In genomic region chr17:4895121-4895520, GRCh38 we compare ENCODE assay signal across 18 cellular contexts. TPM values are rescaled to one million over a fixed set of nuclear protein-coding genes. Genes with fewer than 3 reads are reported as not detected.
DNase-seq lines count a peak whose midpoint lies in the region; ATAC-seq, FAIRE-seq and TF ChIP-seq lines count a peak whose summit lies in the region.
"Had no signal": no experiment of that assay in that cellular context is flagged by ENCODE, and none has a peak within 500 bp of the region (broad histone marks: within the 10 kb centered on the region; RNA-seq: fewer than 3 reads in every experiment).

No MANE protein-coding gene starts in this region.

- H3K36me3 Mint-ChIP-seq in stimulated activated effector memory CD8-positive, alpha-beta T cell treated with anti-CD3 and anti-CD28 coated beads, Interleukin-12 subunit alpha, Interleukin-12 subunit beta, amount 100 ng/mL, for 72 hours = peaks cover 77% of the 10 kb centered on the region
- peaks cover 71% of the 10 kb centered on the region for H3K36me3 Mint-ChIP-seq in CD4-positive, alpha-beta T cell (ENCODE audit: low read depth)

- in situ Hi-C loops in K562 (cut with MboI) = no loop called here

- no peaks in the 10 kb centered on the region for H3K9me3 Mint-ChIP-seq in stimulated activated effector memory CD8-positive, alpha-beta T cell treated with anti-CD3 and anti-CD28 coated beads, Interleukin-12 subunit alpha, Interleukin-12 subunit beta, amount 100 ng/mL, for 72 hours
- H3K9me3 Mint-ChIP-seq in CD4-positive, alpha-beta T cell = no peaks in the 10 kb centered on the region
- H3K9me3 Mint-ChIP-seq: GM23338, IgD-negative memory B cell had no signal

- H2AFZ ChIP-seq in K562 (ENCODE audit: low read depth, low read length) = no peak overlapping the region
- H2AFZ ChIP-seq: GM23338 had no signal

- CTCF ChIA-PET in K562 (lab: Yijun Ruan, JAX; ENCODE audit: low intra/inter-chr PET ratio) = no interaction called here
- CTCF ChIA-PET in CD4-positive, alpha-beta T cell (lab: Charles Lee) = interaction anchor here (1.2 kb wide), 1 partner anchor 105 kb away, joined by 4 read pairs; no protein-coding TSS in a partner anchor

- TF ChIP-seq RAD21 in K562 (CRISPR knock-in tag; conservative IDR thresholded peaks at IDR 0.05 in 1 of 2, IDR thresholded peaks at IDR 0.05 in 1 of 2) = no peak

- H3K27me3 ChIP-seq in right atrium auricular region (no peaks in the 10 kb centered on the region), K562 (ENCODE audit: control insufficient read depth in 2 of 2, insufficient read depth in 2 of 2, low read length in 2 of 2) (no peaks in the 10 kb centered on the region)
- no peaks in the 10 kb centered on the region for H3K27me3 ChIP-seq in CD4-positive, alpha-beta T cell (ENCODE audit: control insufficient read depth, insufficient read depth, low read length)

- H3K4me1 ChIP-seq in right atrium auricular region (peaks cover 0 to 19% of the 10 kb centered on the region in 2 donors), K562 (replicated peaks in 1 of 2; ENCODE audit: control insufficient read depth in 2 of 2, insufficient read depth in 2 of 2, low read length in 2 of 2) (peaks cover 0 to 19% of the 10 kb centered on the region in 2 experiments; a peak in 2 of 5 replicates)
- H3K4me1 ChIP-seq: HAP-1 had no signal

- TF ChIP-seq CTCF in right atrium auricular region (IDR thresholded peaks at IDR 0.05) (no peak), K562 (IDR thresholded peaks at IDR 0.05 in 2 of 3, conservative IDR thresholded peaks at IDR 0.05 in 1 of 3; ENCODE audit: insufficient read depth in 2 of 3, low read depth in 1 of 3, low read length in 3 of 3) (no peak)
- TF ChIP-seq CTCF in CD4-positive, alpha-beta T cell (IDR thresholded peaks at IDR 0.05) = no peak

- POLR2A ChIA-PET in K562 (lab: Yijun Ruan, JAX) = no interaction called here
- POLR2A ChIA-PET in CD4-positive, alpha-beta T cell (lab: Charles Lee) = no interaction called here

- no peaks in the 10 kb centered on the region for H4K20me1 ChIP-seq in K562 (replicated peaks; ENCODE audit: control insufficient read depth, insufficient read depth, low read length)
- H4K20me1 ChIP-seq: BLaER1 had no signal

- TF ChIP-seq POLR2A in K562 (conservative IDR thresholded peaks at IDR 0.05) = no peak

- H3K4me3 ChIP-seq in right atrium auricular region (no peak overlapping the region), K562 (no peak overlapping the region)
- H3K4me3 ChIP-seq: BLaER1, GM12878, GM23338, HAP-1 had no signal

- H3K79me2 ChIP-seq in K562 (ENCODE audit: control insufficient read depth, insufficient read depth, low read length) = no peaks in the 10 kb centered on the region

- H3K36me3 ChIP-seq in right atrium auricular region (peaks cover 67% of the 10 kb centered on the region), K562 (ENCODE audit: control insufficient read depth, insufficient read depth, low read length) (peaks cover 65% of the 10 kb centered on the region; the same call in 2 of the 3 replicates)

- intact Hi-C loops in Right ventricle myocardium superior (cut with DNase I) (no loop called here), K562 (cut with micrococcal nuclease) (no loop called here)
- intact Hi-C loops in CD4-positive, alpha-beta T cell (cut with DNase I, micrococcal nuclease) = no loop called here

- DNase-seq in Right ventricle myocardium superior (peak; percentile 36), right atrium auricular region (ENCODE audit: low spot score) (no peak), K562 (ENCODE audit: extremely low read depth in 1 of 4, low spot score in 3 of 4) (no peak), islet precursor cell (peak; percentile 49), NCI-H187 (lab: John Stamatoyannopoulos, UW) (no peak), cerebellum (ENCODE audit: low spot score) (no peak)
- no peak for DNase-seq in stimulated activated effector memory CD8-positive, alpha-beta T cell treated with anti-CD3 and anti-CD28 coated beads, Interleukin-12 subunit alpha, Interleukin-12 subunit beta, amount 100 ng/mL, for 72 hours (ENCODE audit: low spot score in 2 of 2)
- DNase-seq in CD4-positive, alpha-beta T cell = no peak
- DNase-seq: 8988T, AML-193, Calu3, DMS 273 treated with DMSO at 0.1 percent for 48 hours had no signal

- no TSS peak for BruUV-seq in K562 (replicated peaks; lab: Mats Ljungman, UMichigan)

- H3K9me3 ChIP-seq in right atrium auricular region (no peaks in the 10 kb centered on the region), K562 (replicated peaks; ENCODE audit: control insufficient read depth, insufficient read depth, low read depth, low read length) (no peaks in the 10 kb centered on the region)
- H3K9me3 ChIP-seq in CD4-positive, alpha-beta T cell (ENCODE audit: control insufficient read depth, low read length) = no peaks in the 10 kb centered on the region
- H3K9me3 ChIP-seq: BLaER1, HAP-1 had no signal

- H3K4me3 Mint-ChIP-seq in stimulated activated effector memory CD8-positive, alpha-beta T cell treated with anti-CD3 and anti-CD28 coated beads, Interleukin-12 subunit alpha, Interleukin-12 subunit beta, amount 100 ng/mL, for 72 hours = no peak overlapping the region
- no peak overlapping the region for H3K4me3 Mint-ChIP-seq in CD4-positive, alpha-beta T cell

- H3K9me1 ChIP-seq in K562 (ENCODE audit: control insufficient read depth, insufficient read depth, low read length) = no peaks in the 10 kb centered on the region

- H3K27ac ChIP-seq in right atrium auricular region (no peak overlapping the region), K562 (ENCODE audit: extremely low read depth, low read depth, low read length) (no peak overlapping the region)
- H3K27ac ChIP-seq in CD4-positive, alpha-beta T cell (ENCODE audit: low read depth, low read length) = no peak overlapping the region
- H3K27ac ChIP-seq: BLaER1 had no signal

- H3K9ac ChIP-seq in K562 (ENCODE audit: insufficient read depth in 1 of 2, low read depth in 2 of 2, low read length in 2 of 2) = no peak overlapping the region
- H3K9ac ChIP-seq: BLaER1 had no signal

- no peak for ATAC-seq in Right ventricle myocardium superior (ENCODE audit: poor library complexity)
- no peak for ATAC-seq in K562
- no peak for ATAC-seq in stimulated activated effector memory CD8-positive, alpha-beta T cell treated with anti-CD3 and anti-CD28 coated beads, Interleukin-12 subunit alpha, Interleukin-12 subunit beta, amount 100 ng/mL, for 72 hours
- no peak for ATAC-seq in CD4-positive, alpha-beta T cell (ENCODE audit: poor library complexity)
- ATAC-seq: GM12878 had no signal

- H3K4me1 Mint-ChIP-seq in stimulated activated effector memory CD8-positive, alpha-beta T cell treated with anti-CD3 and anti-CD28 coated beads, Interleukin-12 subunit alpha, Interleukin-12 subunit beta, amount 100 ng/mL, for 72 hours = peaks cover 16% of the 10 kb centered on the region
- H3K4me1 Mint-ChIP-seq in CD4-positive, alpha-beta T cell (ENCODE audit: low read depth) = peaks cover 13% of the 10 kb centered on the region

- H3K4me2 ChIP-seq in K562 (ENCODE audit: insufficient read depth, low read length) = no peak overlapping the region
- H3K4me2 ChIP-seq: BLaER1, GM23338 had no signal

- no peak for FAIRE-seq in K562 (lab: Jason Lieb, UNC)
- FAIRE-seq: GM12878, GM18507 had no signal

- peaks cover 5% of the 10 kb centered on the region for H3K27me3 Mint-ChIP-seq in CD4-positive, alpha-beta T cell
- H3K27me3 Mint-ChIP-seq: IgD-negative memory B cell had no signal

- no peak for TF ChIP-seq EP300 in K562 (IDR thresholded peaks at IDR 0.05; ENCODE audit: low read length)

- peak overlapping the region; percentile 26 for H3K27ac Mint-ChIP-seq in stimulated activated effector memory CD8-positive, alpha-beta T cell treated with anti-CD3 and anti-CD28 coated beads, Interleukin-12 subunit alpha, Interleukin-12 subunit beta, amount 100 ng/mL, for 72 hours
- no peak overlapping the region for H3K27ac Mint-ChIP-seq in CD4-positive, alpha-beta T cell
- H3K27ac Mint-ChIP-seq: GM23338, IgD-negative memory B cell had no signal

- WGBS in K562 (ENCODE audit: insufficient coverage, low coverage, missing lambda C conversion rate) = 97% methylated on average over 5 of the region's 13 CpGs

RNA-seq across cellular contexts. Expression of gene C17orf107, which starts 4.2 kb away (rescaled TPM):
- 0.51 TPM for total RNA-seq in Right ventricle myocardium superior
- total RNA-seq in right atrium auricular region = 1 to 10 TPM; 1.7 to 4.2 TPM
- total RNA-seq in K562 (2011; cell fraction: chromatin; rRNA removed; ENCODE audit: low replicate concordance) = 2.2 and 6.6 TPM in 2 replicates
- 3.2 and 3.7 TPM in 2 replicates for total RNA-seq in K562 (2011; cell fraction: nucleolus; rRNA removed)
- total RNA-seq in K562 (2011; cell fraction: nucleoplasm; rRNA removed) = 1.4 and 2.5 TPM in 2 replicates
- total RNA-seq in K562 (2014; rRNA removed) = 0.05 and 0.16 TPM in 2 replicates
- total RNA-seq in K562 (2014; rRNA removed; fragmentation: Illumina TruSeq; extraction: Trizol) = not detected in 2 replicates
- total RNA-seq in K562 (2015; rRNA removed; fragmentation: Illumina TruSeq; extraction: Trizol) = 0.07 and 0.08 TPM in 2 replicates
- total RNA-seq in K562 (2021) = 0.29 and 0.42 TPM in 2 replicates
- polyA plus RNA-seq in K562 (2011; rRNA removed) = 0.03 and 0.07 TPM in 2 replicates
- 0.03 and 0.12 TPM in 2 replicates for polyA plus RNA-seq in K562 (2011; cell fraction: cytosol; rRNA removed)
- 0.34 and 1.00 TPM in 2 replicates for polyA plus RNA-seq in K562 (2011; cell fraction: nucleus; rRNA removed)
- polyA plus RNA-seq in K562 (2012) = 0.09 and 0.24 TPM in 2 replicates
- polyA plus RNA-seq in K562 (2014; fragmentation: Illumina TruSeq; extraction: Trizol) = not detected in 2 replicates
- not detected for polyA plus RNA-seq in K562 (2014; fragmentation: Nextera tagmentation; extraction: Ambion mirVana)
- polyA plus RNA-seq in K562 (2014; rRNA removed) = 0.09 and 0.13 TPM in 2 replicates
- polyA minus RNA-seq in K562 (2011; rRNA and poly(A)+ RNA removed) = 0.06 TPM in 1 of 2 replicates, not detected in the other
- polyA minus RNA-seq in K562 (2011; cell fraction: cytosol; rRNA and poly(A)+ RNA removed) = not detected in 2 replicates
- 1.4 and 1.5 TPM in 2 replicates for polyA minus RNA-seq in K562 (2011; cell fraction: nucleus; rRNA and poly(A)+ RNA removed)
- total RNA-seq in CD4-positive, alpha-beta T cell = 10 to 100 TPM; 28.9 to 30.5 TPM
- 4.3 TPM for total RNA-seq in cerebellum

RNA-seq across cellular contexts. Expression of gene CHRNE, which starts 7.8 kb away (rescaled TPM):
- total RNA-seq in Right ventricle myocardium superior (0.30 TPM), right atrium auricular region (100 to 1,000 TPM in 1 of 2 donors, 10 to 100 TPM in 1; 49.3 to 167 TPM), K562 (2014; rRNA removed) (not detected in 2 replicates), K562 (2014; rRNA removed; fragmentation: Illumina TruSeq; extraction: Trizol) (not detected in 2 replicates), K562 (2015; rRNA removed; fragmentation: Illumina TruSeq; extraction: Trizol) (not detected in 2 replicates), K562 (2021) (0.25 TPM in 1 of 2 replicates, not detected in the other), cerebellum (1.5 TPM)
- total RNA-seq in K562 (2011; cell fraction: chromatin; rRNA removed; ENCODE audit: low replicate concordance) = 0.21 TPM in 1 of 2 replicates, not detected in the other
- total RNA-seq in K562 (2011; cell fraction: nucleolus; rRNA removed) = not detected in 2 replicates
- 0.37 TPM in 1 of 2 replicates, not detected in the other for total RNA-seq in K562 (2011; cell fraction: nucleoplasm; rRNA removed)
- polyA plus RNA-seq in K562 (2011; rRNA removed) (not detected in 2 replicates), K562 (2014; fragmentation: Illumina TruSeq; extraction: Trizol) (not detected in 2 replicates), K562 (2014; fragmentation: Nextera tagmentation; extraction: Ambion mirVana) (not detected), K562 (2014; rRNA removed) (not detected in 2 replicates)
- not detected in 2 replicates for polyA plus RNA-seq in K562 (2011; cell fraction: cytosol; rRNA removed)
- polyA plus RNA-seq in K562 (2011; cell fraction: nucleus; rRNA removed) = 0.24 and 0.33 TPM in 2 replicates
- 0.06 and 0.08 TPM in 2 replicates for polyA plus RNA-seq in K562 (2012)
- not detected in 2 replicates for polyA minus RNA-seq in K562 (2011; rRNA and poly(A)+ RNA removed)
- polyA minus RNA-seq in K562 (2011; cell fraction: cytosol; rRNA and poly(A)+ RNA removed) = not detected in 2 replicates
- polyA minus RNA-seq in K562 (2011; cell fraction: nucleus; rRNA and poly(A)+ RNA removed) = not detected in 2 replicates
- 1 to 10 TPM; 3.2 to 3.7 TPM for total RNA-seq in CD4-positive, alpha-beta T cell

RNA-seq across cellular contexts. Expression of gene GP1BA, which starts 37.0 kb away (rescaled TPM):
- total RNA-seq in Right ventricle myocardium superior (not detected), right atrium auricular region (not detected), K562 (2014; rRNA removed) (not detected in 2 replicates), K562 (2014; rRNA removed; fragmentation: Illumina TruSeq; extraction: Trizol) (not detected in 2 replicates), K562 (2015; rRNA removed; fragmentation: Illumina TruSeq; extraction: Trizol) (not detected in 2 replicates), K562 (2021) (not detected in 2 replicates), cerebellum (not detected)
- not detected in 2 replicates for total RNA-seq in K562 (2011; cell fraction: chromatin; rRNA removed; ENCODE audit: low replicate concordance)
- total RNA-seq in K562 (2011; cell fraction: nucleolus; rRNA removed) = not detected in 2 replicates
- total RNA-seq in K562 (2011; cell fraction: nucleoplasm; rRNA removed) = not detected in 2 replicates
- polyA plus RNA-seq in K562 (2011; rRNA removed) (not detected in 2 replicates), K562 (2014; fragmentation: Illumina TruSeq; extraction: Trizol) (not detected in 2 replicates), K562 (2014; fragmentation: Nextera tagmentation; extraction: Ambion mirVana) (under 1 TPM in 1 of 2 experiments, not detected in 1; 0.01 TPM), K562 (2014; rRNA removed) (not detected in 2 replicates)
- polyA plus RNA-seq in K562 (2011; cell fraction: cytosol; rRNA removed) = not detected in 2 replicates
- not detected in 2 replicates for polyA plus RNA-seq in K562 (2011; cell fraction: nucleus; rRNA removed)
- 0.44 and 0.94 TPM in 2 replicates for polyA plus RNA-seq in K562 (2012)
- not detected in 2 replicates for polyA minus RNA-seq in K562 (2011; rRNA and poly(A)+ RNA removed)
- not detected in 2 replicates for polyA minus RNA-seq in K562 (2011; cell fraction: cytosol; rRNA and poly(A)+ RNA removed)
- not detected in 2 replicates for polyA minus RNA-seq in K562 (2011; cell fraction: nucleus; rRNA and poly(A)+ RNA removed)
- total RNA-seq in CD4-positive, alpha-beta T cell = not detected
- total RNA-seq: Calu3, GM23338 had no signal

RNA-seq across cellular contexts. Expression of gene SLC25A11, which starts 44.7 kb away (rescaled TPM):
- total RNA-seq in Right ventricle myocardium superior = 208 TPM
- total RNA-seq in right atrium auricular region = 100 to 1,000 TPM in 1 of 2 donors, 10 to 100 TPM in 1; 99.5 to 188 TPM
- total RNA-seq in K562 (2011; cell fraction: chromatin; rRNA removed; ENCODE audit: low replicate concordance) = 15.6 and 45.9 TPM in 2 replicates
- 50.2 and 54.3 TPM in 2 replicates for total RNA-seq in K562 (2011; cell fraction: nucleolus; rRNA removed)
- 25.9 and 26.0 TPM in 2 replicates for total RNA-seq in K562 (2011; cell fraction: nucleoplasm; rRNA removed)
- 35.4 and 55.1 TPM in 2 replicates for total RNA-seq in K562 (2014; rRNA removed)
- total RNA-seq in K562 (2014; rRNA removed; fragmentation: Illumina TruSeq; extraction: Trizol) = 10.8 and 15.8 TPM in 2 replicates
- total RNA-seq in K562 (2015; rRNA removed; fragmentation: Illumina TruSeq; extraction: Trizol) = 31.0 and 32.9 TPM in 2 replicates
- total RNA-seq in K562 (2021) = 56.7 and 58.5 TPM in 2 replicates
- polyA plus RNA-seq in K562 (2011; rRNA removed) = 22.8 and 36.0 TPM in 2 replicates
- polyA plus RNA-seq in K562 (2011; cell fraction: cytosol; rRNA removed) = 42.8 and 67.8 TPM in 2 replicates
- polyA plus RNA-seq in K562 (2011; cell fraction: nucleus; rRNA removed) = 44.1 and 62.7 TPM in 2 replicates
- 50.7 and 62.8 TPM in 2 replicates for polyA plus RNA-seq in K562 (2012)
- polyA plus RNA-seq in K562 (2014; fragmentation: Illumina TruSeq; extraction: Trizol) = 56.3 and 57.2 TPM in 2 replicates
- polyA plus RNA-seq in K562 (2014; fragmentation: Nextera tagmentation; extraction: Ambion mirVana) = 10 to 100 TPM in 1 of 2 experiments, 1 to 10 TPM in 1; 3.1 to 11.0 TPM
- 38.5 and 49.8 TPM in 2 replicates for polyA plus RNA-seq in K562 (2014; rRNA removed)
- polyA minus RNA-seq in K562 (2011; rRNA and poly(A)+ RNA removed) = 11.8 and 16.7 TPM in 2 replicates
- 15.2 and 16.9 TPM in 2 replicates for polyA minus RNA-seq in K562 (2011; cell fraction: cytosol; rRNA and poly(A)+ RNA removed)
- 31.1 and 38.8 TPM in 2 replicates for polyA minus RNA-seq in K562 (2011; cell fraction: nucleus; rRNA and poly(A)+ RNA removed)
- 10 to 100 TPM; 20.8 to 21.9 TPM for total RNA-seq in CD4-positive, alpha-beta T cell
- 37.2 TPM for total RNA-seq in cerebellum

RNA-seq across cellular contexts. Expression of gene RNF167, which starts 44.9 kb away (rescaled TPM):
- total RNA-seq in Right ventricle myocardium superior = 85.8 TPM
- total RNA-seq in right atrium auricular region = 10 to 100 TPM; 66.9 to 68.6 TPM
- 76.6 and 157 TPM in 2 replicates for total RNA-seq in K562 (2011; cell fraction: chromatin; rRNA removed; ENCODE audit: low replicate concordance)
- total RNA-seq in K562 (2011; cell fraction: nucleolus; rRNA removed) = 107 and 116 TPM in 2 replicates
- 95.0 and 98.1 TPM in 2 replicates for total RNA-seq in K562 (2011; cell fraction: nucleoplasm; rRNA removed)
- 27.0 and 41.6 TPM in 2 replicates for total RNA-seq in K562 (2014; rRNA removed)
- 41.0 and 50.0 TPM in 2 replicates for total RNA-seq in K562 (2014; rRNA removed; fragmentation: Illumina TruSeq; extraction: Trizol)
- 42.6 and 43.0 TPM in 2 replicates for total RNA-seq in K562 (2015; rRNA removed; fragmentation: Illumina TruSeq; extraction: Trizol)
- 60.5 and 61.6 TPM in 2 replicates for total RNA-seq in K562 (2021)
- polyA plus RNA-seq in K562 (2011; rRNA removed) = 45.5 and 52.4 TPM in 2 replicates
- 102 and 127 TPM in 2 replicates for polyA plus RNA-seq in K562 (2011; cell fraction: cytosol; rRNA removed)
- 141 and 155 TPM in 2 replicates for polyA plus RNA-seq in K562 (2011; cell fraction: nucleus; rRNA removed)
- 66.0 and 75.9 TPM in 2 replicates for polyA plus RNA-seq in K562 (2012)
- 120 and 143 TPM in 2 replicates for polyA plus RNA-seq in K562 (2014; fragmentation: Illumina TruSeq; extraction: Trizol)
- polyA plus RNA-seq in K562 (2014; fragmentation: Nextera tagmentation; extraction: Ambion mirVana) = 10 to 100 TPM; 16.5 to 21.9 TPM
- 47.3 and 53.3 TPM in 2 replicates for polyA plus RNA-seq in K562 (2014; rRNA removed)
- polyA minus RNA-seq in K562 (2011; rRNA and poly(A)+ RNA removed) = 42.0 and 44.8 TPM in 2 replicates
- 37.9 and 38.2 TPM in 2 replicates for polyA minus RNA-seq in K562 (2011; cell fraction: cytosol; rRNA and poly(A)+ RNA removed)
- 25.8 and 33.4 TPM in 2 replicates for polyA minus RNA-seq in K562 (2011; cell fraction: nucleus; rRNA and poly(A)+ RNA removed)
- 10 to 100 TPM; 59.3 to 62.8 TPM for total RNA-seq in CD4-positive, alpha-beta T cell
- total RNA-seq in cerebellum = 15.8 TPM

Comparison
In these comparisons a context has a peak if more than half of its experiments do, and no peak if none do; other contexts are left out.
1. DNase-seq: peak in Right ventricle myocardium superior (single experiment) and islet precursor cell (single experiment); none in right atrium auricular region (single experiment), K562 (0 of 4), stimulated activated effector memory CD8-positive, alpha-beta T cell treated with anti-CD3 and anti-CD28 coated beads, Interleukin-12 subunit alpha, Interleukin-12 subunit beta, amount 100 ng/mL, for 72 hours (0 of 2), NCI-H187 (0 of 2), CD4-positive, alpha-beta T cell (0 of 10) and cerebellum (single experiment).
2. RNA of gene CHRNE, which starts 7.8 kb away (total RNA-seq): 49.3 to 167 TPM in right atrium auricular region; 3.2 to 3.7 TPM in CD4-positive, alpha-beta T cell, 1.5 TPM in cerebellum (single experiment), 0.30 TPM in Right ventricle myocardium superior (single experiment) and 0.21 to 0.37 TPM in K562; every median in the first group is over 10 times any median in the second.